Comparison of ENCODE assay signal across 21 cellular contexts in the genomic region with DNA sequence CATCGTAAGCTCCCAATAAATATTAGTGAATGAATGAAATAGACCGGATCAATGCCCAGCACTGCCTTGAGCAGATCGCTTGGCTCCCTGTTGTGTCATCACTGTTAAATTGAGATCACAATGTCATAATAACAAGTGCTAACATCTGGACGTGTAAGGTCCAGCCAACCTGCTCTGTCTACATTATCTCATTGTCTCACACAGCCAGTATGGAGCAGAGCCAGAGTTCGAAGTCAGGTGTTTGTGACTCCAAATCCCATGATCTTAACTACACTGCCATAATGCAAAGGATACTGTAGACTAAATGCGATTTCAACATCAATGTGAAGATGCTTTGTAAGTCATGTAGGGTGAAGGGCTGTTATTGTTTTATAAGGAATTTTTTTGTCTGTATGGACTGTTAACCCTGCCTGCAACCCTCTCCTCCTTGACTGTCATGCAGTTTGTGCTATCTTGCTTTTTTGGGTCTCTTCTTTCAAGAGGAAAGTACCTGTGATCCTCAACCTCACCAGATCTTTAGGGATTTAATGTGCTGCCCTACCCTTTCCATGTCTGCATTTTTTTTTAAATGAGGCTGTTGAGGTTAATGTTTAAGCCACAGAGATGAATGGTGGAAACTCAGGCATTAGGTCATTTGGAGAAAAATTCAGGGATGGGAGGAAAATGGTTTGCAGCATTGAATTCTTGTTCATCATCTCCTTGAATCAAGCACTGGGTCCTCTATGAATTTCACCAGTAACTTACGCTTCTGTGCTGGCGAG. TPM values are rescaled to one million over a fixed set of nuclear protein-coding genes. Genes with fewer than 3 reads are reported as not detected.
A peak's percentile ranks its signal among the peaks of the same experiment; 100 is the strongest.
DNase-seq lines count a peak whose midpoint lies in the region; ATAC-seq, FAIRE-seq and TF ChIP-seq lines count a peak whose summit lies in the region.
"Had no signal": no experiment of that assay in that cellular context is flagged by ENCODE, and none has a peak within 500 bp of the region (broad histone marks: within the 10 kb centered on the region; RNA-seq: fewer than 3 reads in every experiment).

No MANE protein-coding gene starts in this region.

- H3K36me3 ChIP-seq in upper lobe of right lung (no peaks in the 10 kb centered on the region), ascending aorta (no peaks in the 10 kb centered on the region)
- H3K36me3 ChIP-seq: BE2C had no signal

- H3K4me1 ChIP-seq in upper lobe of right lung: no peaks in the 10 kb centered on the region
- no peaks in the 10 kb centered on the region for H3K4me1 ChIP-seq in ascending aorta
- H3K4me1 ChIP-seq: A549, BE2C had no signal

- peak overlapping the region; percentile 14 for H3K27ac ChIP-seq in substantia nigra (ENCODE audit: low read depth, low read length, poor library complexity, severe bottlenecking)
- no peak overlapping the region for H3K27ac ChIP-seq in upper lobe of right lung
- H3K27ac ChIP-seq in ascending aorta: no peak overlapping the region
- H3K27ac ChIP-seq: A549, C4-2B, HL-60 had no signal

- intact Hi-C loops in upper lobe of right lung (cut with DNase I): no loop called here
- intact Hi-C loops in ascending aorta (cut with DNase I): no loop called here

- TF ChIP-seq CTCF in fibroblast of mammary gland (conservative IDR thresholded peaks at IDR 0.05; ENCODE audit: control insufficient read depth, insufficient read depth, low read depth, low read length): no peak
- TF ChIP-seq CTCF in upper lobe of right lung (IDR thresholded peaks at IDR 0.05): no peak
- no peak for TF ChIP-seq CTCF in ascending aorta (IDR thresholded peaks at IDR 0.05)

- H3K4me3 ChIP-seq in fibroblast of mammary gland (ENCODE audit: control insufficient read depth, low read depth, low read length) (no peak overlapping the region), upper lobe of right lung (no peak overlapping the region), ascending aorta (no peak overlapping the region)
- H3K4me3 ChIP-seq: A549 had no signal

- DNase-seq in DMS53 (lab: John Stamatoyannopoulos, UW): peak; percentile 57
- DNase-seq in HTR-8/SVneo (ENCODE audit: insufficient read length, low spot score): no peak
- peak; percentile 3 for DNase-seq in fibroblast of mammary gland (ENCODE audit: low read depth)
- no peak for DNase-seq in substantia nigra (lab: John Stamatoyannopoulos, UW)
- no peak for DNase-seq in upper lobe of right lung
- DNase-seq in ascending aorta (ENCODE audit: low spot score in 2 of 2): no peak
- no peak for DNase-seq in RCC 7860 (ENCODE audit: low spot score)
- DNase-seq: BE2C; CD4-positive, alpha-beta memory T cell; COR-L47; DMS153; GF-D8; HCEC 1CT; HFFc6; IMR-90 had no signal

- FAIRE-seq in HTR-8/SVneo (lab: Jason Lieb, UNC): peak; percentile 96
- FAIRE-seq in RCC 7860 (lab: Jason Lieb, UNC): no peak
- FAIRE-seq: A549, D721Med, GM19239 had no signal

- H3K9me3 ChIP-seq in upper lobe of right lung: no peaks in the 10 kb centered on the region
- no peaks in the 10 kb centered on the region for H3K9me3 ChIP-seq in ascending aorta
- H3K9me3 ChIP-seq: A549, BE2C had no signal

- no peak for ATAC-seq in upper lobe of right lung
- ATAC-seq: A549 had no signal

- H3K27me3 ChIP-seq in upper lobe of right lung (no peaks in the 10 kb centered on the region), ascending aorta (no peaks in the 10 kb centered on the region)

RNA-seq across cellular contexts. Expression of a gene that starts 49.0 kb away (rescaled TPM):
- total RNA-seq in upper lobe of right lung (0.43 TPM), ascending aorta (not detected)
- total RNA-seq: CD4-positive, alpha-beta memory T cell; H4; HFFc6; IMR-90 had no signal

RNA-seq across cellular contexts. Expression of a gene that starts 51.9 kb away (rescaled TPM):
- 1.6 TPM for total RNA-seq in upper lobe of right lung
- total RNA-seq in ascending aorta: not detected
- total RNA-seq: H4 had no signal

Comparison
In these comparisons a context has a peak if more than half of its experiments do, and no peak if none do; other contexts are left out.
1. DNase-seq: peak in DMS53 (single experiment) and fibroblast of mammary gland (single experiment); none in HTR-8/SVneo (single experiment), substantia nigra (0 of 49), upper lobe of right lung (single experiment), ascending aorta (0 of 2) and RCC 7860 (single experiment).